In the genomic region with DNA sequence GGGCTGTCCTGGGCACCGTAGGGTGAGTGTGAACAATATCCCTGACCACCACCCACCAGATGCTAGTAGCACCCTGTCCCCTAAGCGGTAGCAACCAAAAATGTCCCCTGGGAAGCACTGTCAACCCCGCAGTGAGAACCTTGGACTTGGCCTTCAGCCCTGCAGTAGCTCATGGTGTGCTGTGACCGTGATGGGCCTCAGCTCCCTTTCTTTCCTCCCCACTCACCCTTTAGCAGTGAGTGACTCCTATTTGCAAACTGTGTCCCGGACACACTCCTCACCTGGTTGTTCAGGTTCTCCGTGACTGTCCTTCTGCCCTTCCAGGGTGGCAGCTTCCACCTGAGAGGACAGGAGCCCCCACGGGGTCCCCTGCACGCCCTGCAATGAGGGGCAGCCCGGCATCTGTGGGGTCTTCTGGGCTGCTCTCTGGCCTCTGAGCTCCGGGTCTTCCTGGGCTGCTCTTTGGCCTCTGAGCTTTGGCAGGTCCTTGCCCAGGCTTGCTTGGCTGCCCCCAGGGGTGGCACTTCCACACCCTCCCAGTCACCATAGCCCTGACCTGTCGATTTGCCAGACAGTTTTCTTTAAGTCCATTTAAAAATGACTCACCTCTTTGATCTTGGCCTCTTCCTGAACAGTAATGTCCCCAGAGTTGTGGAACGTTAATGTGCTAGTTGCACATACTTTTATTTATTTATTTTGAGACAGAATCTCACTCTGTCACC, we compare ENCODE assay signal across 12 cellular contexts. TPM values are rescaled to one million over a fixed set of nuclear protein-coding genes. Genes with fewer than 3 reads are reported as not detected.
DNase-seq lines count a peak whose midpoint lies in the region; ATAC-seq and TF ChIP-seq lines count a peak whose summit lies in the region.
"Had no signal": no experiment of that assay in that cellular context is flagged by ENCODE, and none has a peak within 500 bp of the region (broad histone marks: within the 10 kb centered on the region; RNA-seq: fewer than 3 reads in every experiment).

No MANE protein-coding gene starts in this region.

- WGBS in heart right ventricle, 2 donors: 69 to 75% methylated on average over 12 of the region's 12 CpGs

- H3K4me3 Mint-ChIP-seq in activated T-helper 17 cell treated with anti-CD3 and anti-CD28 coated beads, Interleukin-2, amount 50 U/mL, for 72 hours: peak overlapping the region; percentile 34
- peak overlapping the region in 1 of 2 donors; percentile 43 for H3K4me3 Mint-ChIP-seq in effector memory CD8-positive, alpha-beta T cell

- peak overlapping the region; percentile 88 for H3K27ac ChIP-seq in left ventricle myocardium inferior (replicated peaks)
- H3K27ac ChIP-seq in heart right ventricle: peak overlapping the region in 4 of 10 donors; percentile 31 to 80 (median 58)
- peak overlapping the region; percentile 92 for H3K27ac ChIP-seq in vagina

- H3K27me3 Mint-ChIP-seq in activated T-helper 17 cell treated with anti-CD3 and anti-CD28 coated beads, Interleukin-2, amount 50 U/mL, for 72 hours: no peaks in the 10 kb centered on the region
- no peaks in the 10 kb centered on the region for H3K27me3 Mint-ChIP-seq in effector memory CD8-positive, alpha-beta T cell
- H3K27me3 Mint-ChIP-seq: B cell had no signal

- H3K9me3 ChIP-seq in left ventricle myocardium inferior (replicated peaks): no peaks in the 10 kb centered on the region
- no peaks in the 10 kb centered on the region for H3K9me3 ChIP-seq in heart right ventricle
- H3K9me3 ChIP-seq in vagina: no peaks in the 10 kb centered on the region

- H3K27ac Mint-ChIP-seq in activated T-helper 17 cell treated with anti-CD3 and anti-CD28 coated beads, Interleukin-2, amount 50 U/mL, for 72 hours: peak overlapping the region; percentile 94
- peak overlapping the region in 1 of 2 donors; percentile 38 for H3K27ac Mint-ChIP-seq in effector memory CD8-positive, alpha-beta T cell
- H3K27ac Mint-ChIP-seq: B cell had no signal

- H3K4me1 ChIP-seq in left ventricle myocardium inferior (peaks cover 85% of the 10 kb centered on the region), heart right ventricle (peaks cover 9 to 87% (median 71%) of the 10 kb centered on the region in 9 donors), vagina (peaks cover 79% of the 10 kb centered on the region)

- TF ChIP-seq CTCF in left ventricle myocardium inferior (IDR thresholded peaks at IDR 0.05; ENCODE audit: borderline replicate concordance): no peak
- TF ChIP-seq CTCF in heart right ventricle (IDR thresholded peaks at IDR 0.05): no peak
- TF ChIP-seq CTCF in vagina (IDR thresholded peaks at IDR 0.05): no peak

- H3K9me3 Mint-ChIP-seq in activated T-helper 17 cell treated with anti-CD3 and anti-CD28 coated beads, Interleukin-2, amount 50 U/mL, for 72 hours: no peaks in the 10 kb centered on the region
- H3K9me3 Mint-ChIP-seq in effector memory CD8-positive, alpha-beta T cell: no peaks in the 10 kb centered on the region

- no peaks in the 10 kb centered on the region for H3K36me3 ChIP-seq in left ventricle myocardium inferior
- peaks cover 0 to 7% (median 0%) of the 10 kb centered on the region in 9 donors for H3K36me3 ChIP-seq in heart right ventricle
- H3K36me3 ChIP-seq in vagina: no peaks in the 10 kb centered on the region

- DNase-seq in left ventricle myocardium inferior (no peak), heart right ventricle (no peak), glomerular visceral epithelial cell (ENCODE audit: extremely low spot score) (peak; percentile 62), vagina (ENCODE audit: extremely low spot score in 2 of 2) (no peak), cerebellum (ENCODE audit: low spot score) (no peak)
- no peak for DNase-seq in effector memory CD8-positive, alpha-beta T cell
- DNase-seq: activated CD8-positive, alpha-beta memory T cell treated with anti-CD3 and anti-CD28 coated beads for 24 hours; NCI-H2081; retina had no signal

- H3K27me3 ChIP-seq in left ventricle myocardium inferior (ENCODE audit: low read depth): no peaks in the 10 kb centered on the region
- H3K27me3 ChIP-seq in heart right ventricle: no peaks in the 10 kb centered on the region
- H3K27me3 ChIP-seq in vagina: no peaks in the 10 kb centered on the region

- TF ChIP-seq POLR2A in vagina (IDR thresholded peaks at IDR 0.05): no peak

- H3K4me3 ChIP-seq in left ventricle myocardium inferior: peak overlapping the region; percentile 79
- no peak overlapping the region for H3K4me3 ChIP-seq in heart right ventricle
- H3K4me3 ChIP-seq in vagina: peak overlapping the region; percentile 65 to 69

- peaks cover 51% of the 10 kb centered on the region for H3K36me3 Mint-ChIP-seq in activated T-helper 17 cell treated with anti-CD3 and anti-CD28 coated beads, Interleukin-2, amount 50 U/mL, for 72 hours (ENCODE audit: low read depth)
- H3K36me3 Mint-ChIP-seq in effector memory CD8-positive, alpha-beta T cell (ENCODE audit: insufficient read depth): peaks cover 33% of the 10 kb centered on the region

- intact Hi-C loops in left ventricle myocardium inferior (cut with micrococcal nuclease) (no loop called here), heart right ventricle (cut with DNase I) (loop anchor here in 6 of 10 donors (5.0 to 10.0 kb wide), 6 partner anchors 40 to 62 kb away; no protein-coding TSS in a partner anchor), vagina (cut with DNase I) (loop anchor here (10.0 kb wide), 1 partner anchor 108 kb away; a partner anchor contains a TSS)

- H3K4me1 Mint-ChIP-seq in activated T-helper 17 cell treated with anti-CD3 and anti-CD28 coated beads, Interleukin-2, amount 50 U/mL, for 72 hours: peaks cover 29% of the 10 kb centered on the region
- peaks cover 36 to 43% of the 10 kb centered on the region in 2 donors for H3K4me1 Mint-ChIP-seq in effector memory CD8-positive, alpha-beta T cell (ENCODE audit: low read depth in 2 of 2)

- ATAC-seq in heart right ventricle: no peak
- no peak for ATAC-seq in activated T-helper 17 cell treated with anti-CD3 and anti-CD28 coated beads, Interleukin-2, amount 50 U/mL, for 72 hours (replicated peaks)
- no peak for ATAC-seq in effector memory CD8-positive, alpha-beta T cell (replicated peaks)
- no peak for ATAC-seq in GM21825 (IDR thresholded peaks at IDR 0.05; ENCODE audit: unreplicated experiment)

RNA-seq across cellular contexts. Expression of a gene that starts 3.8 kb away (rescaled TPM):
- 34.1 TPM for total RNA-seq in left ventricle myocardium inferior
- 10 to 100 TPM; 21.4 to 35.8 (median 30.3) TPM for total RNA-seq in heart right ventricle
- 10 to 100 TPM; 12.4 to 34.4 TPM for polyA plus RNA-seq in heart right ventricle
- total RNA-seq in activated T-helper 17 cell treated with anti-CD3 and anti-CD28 coated beads, Interleukin-2, amount 50 U/mL, for 72 hours: 10 to 100 TPM; 33.8 to 83.5 TPM
- 59.7 TPM for total RNA-seq in vagina
- 39.7 TPM for total RNA-seq in cerebellum

Comparison
In these comparisons a context has a peak if more than half of its experiments do, and no peak if none do; other contexts are left out.
1. H3K4me3 ChIP-seq: peak in left ventricle myocardium inferior (single experiment) and vagina (2 of 2); none in heart right ventricle (0 of 10).